Comparison of ENCODE assay signal across 21 cellular contexts in genomic region chr3:45187597-45188210, GRCh38. TPM values are rescaled to one million over a fixed set of nuclear protein-coding genes. Genes with fewer than 3 reads are reported as not detected.
A peak's percentile ranks its signal among the peaks of the same experiment; 100 is the strongest.
DNase-seq lines count a peak whose midpoint lies in the region; ATAC-seq and TF ChIP-seq lines count a peak whose summit lies in the region.
"Had no signal": no experiment of that assay in that cellular context is flagged by ENCODE, and none has a peak within 500 bp of the region (broad histone marks: within the 10 kb centered on the region; RNA-seq: fewer than 3 reads in every experiment).

No MANE protein-coding gene starts in this region.

- BruUV-seq in Calu3 (replicated peaks; lab: Mats Ljungman, UMichigan): no TSS peak

- ATAC-seq in foreskin keratinocyte (peak; percentile 58), HG02840 (IDR thresholded peaks at IDR 0.05; ENCODE audit: low FRiP score, unreplicated experiment) (no peak)
- ATAC-seq: HCT116, right cardiac atrium, T-helper 17 cell had no signal

- H3K4me3 ChIP-seq in WERI-Rb-1 (ENCODE audit: low read depth, low read length) (no peak overlapping the region), BE2C (ENCODE audit: low read depth, low read length) (no peak overlapping the region)
- H3K4me3 ChIP-seq: esophagus muscularis mucosa, SJSA1 had no signal

- H3K27ac ChIP-seq in WERI-Rb-1 (peak overlapping the region; percentile 76), foreskin keratinocyte (peak overlapping the region; percentile 65)
- H3K27ac ChIP-seq: esophagus muscularis mucosa, KMS-11, SJSA1 had no signal

- H3K4me1 Mint-ChIP-seq in Calu3 (ENCODE audit: low read depth, unreplicated experiment): peaks cover 12% of the 10 kb centered on the region

- intact Hi-C loops in Calu3 (cut with micrococcal nuclease; ENCODE audit: unreplicated experiment): no loop called here

- H3K36me3 Mint-ChIP-seq in Calu3 (ENCODE audit: insufficient read depth, unreplicated experiment): no peaks in the 10 kb centered on the region

- H3K4me3 Mint-ChIP-seq in Calu3 (ENCODE audit: low read depth, unreplicated experiment): no peak overlapping the region
- H3K4me3 Mint-ChIP-seq: activated T-cell treated with anti-CD3 and anti-CD28 coated beads, Interleukin-2, amount 50 U/mL, for 24 hours; T-helper 17 cell had no signal

- H3K9me3 ChIP-seq in WERI-Rb-1 (ENCODE audit: severe bottlenecking) (no peaks in the 10 kb centered on the region), BE2C (no peaks in the 10 kb centered on the region)
- H3K9me3 ChIP-seq: Caco-2, esophagus muscularis mucosa, SJSA1 had no signal

- TF ChIP-seq CTCF in WERI-Rb-1 (IDR thresholded peaks at IDR 0.05; ENCODE audit: low read depth, low read length) (no peak), foreskin keratinocyte (conservative IDR thresholded peaks at IDR 0.05) (no peak), BE2C (IDR thresholded peaks at IDR 0.05; ENCODE audit: low read depth, low read length) (no peak), Calu3 (IDR thresholded peaks at IDR 0.05; ENCODE audit: unreplicated experiment) (no peak)

- H3K36me3 ChIP-seq in WERI-Rb-1 (no peaks in the 10 kb centered on the region), BE2C (no peaks in the 10 kb centered on the region)
- H3K36me3 ChIP-seq: esophagus muscularis mucosa, SJSA1 had no signal

- H3K27me3 Mint-ChIP-seq in Calu3 (ENCODE audit: unreplicated experiment): no peaks in the 10 kb centered on the region

- H3K27me3 ChIP-seq in WERI-Rb-1 (ENCODE audit: insufficient read depth, low read depth, severe bottlenecking): no peaks in the 10 kb centered on the region
- no peaks in the 10 kb centered on the region for H3K27me3 ChIP-seq in foreskin keratinocyte
- no peaks in the 10 kb centered on the region for H3K27me3 ChIP-seq in BE2C
- H3K27me3 ChIP-seq: esophagus muscularis mucosa, SJSA1 had no signal

- peak; percentile 24 for DNase-seq in stimulated activated CD4-positive, alpha-beta T cell treated with anti-CD3 and anti-CD28 coated beads, Interleukin-1b, Interleukin-23, amount 100 ng/mL, for 48 hours
- DNase-seq in stimulated activated CD4-positive, alpha-beta T cell treated with anti-CD3 and anti-CD28 coated beads, Interleukin-12 subunit alpha, Interleukin-12 subunit beta, amount 100 ng/mL, for 4 hours: no peak
- DNase-seq in WERI-Rb-1: peak; percentile 24
- DNase-seq in foreskin keratinocyte: peak in 1 of 2 donors; percentile 78
- no peak for DNase-seq in hippocampal formation (lab: John Stamatoyannopoulos, UW)
- DNase-seq in BE2C: no peak
- DNase-seq in Calu3: no peak
- DNase-seq: activated T-cell treated with anti-CD3 and anti-CD28 coated beads, Interleukin-2, amount 50 U/mL, for 24 hours; Caco-2; central memory CD4-positive, alpha-beta T cell; NCI-H1105; NCI-H524; OCI-M1; right cardiac atrium; substantia nigra; T-helper 17 cell had no signal

- H3K9me3 Mint-ChIP-seq in Calu3 (ENCODE audit: low read depth, unreplicated experiment): no peaks in the 10 kb centered on the region
- H3K9me3 Mint-ChIP-seq: activated T-cell treated with anti-CD3 and anti-CD28 coated beads, Interleukin-2, amount 50 U/mL, for 24 hours had no signal

- H3K27ac Mint-ChIP-seq in Calu3 (ENCODE audit: unreplicated experiment): no peak overlapping the region
- H3K27ac Mint-ChIP-seq: activated T-cell treated with anti-CD3 and anti-CD28 coated beads, Interleukin-2, amount 50 U/mL, for 24 hours had no signal

- CTCF ChIA-PET in Calu3 (lab: Charles Lee): no interaction called here

- H3K4me1 ChIP-seq in foreskin keratinocyte: peaks cover 23% of the 10 kb centered on the region
- H3K4me1 ChIP-seq in BE2C: no peaks in the 10 kb centered on the region

RNA-seq across cellular contexts. Expression of gene TMEM158, which starts 38.4 kb away (rescaled TPM):
- 3.4 and 3.5 TPM in 2 replicates for total RNA-seq in foreskin keratinocyte
- 5.6 and 5.8 TPM in 2 replicates for polyA plus RNA-seq in foreskin keratinocyte
- polyA plus RNA-seq in BE2C (2012; ENCODE audit: insufficient read depth, insufficient read length, low read depth): not detected
- total RNA-seq in Calu3 (2022): 2.2 and 2.5 TPM in 2 replicates

RNA-seq across cellular contexts. Expression of gene CDCP1, which starts 41.5 kb away (rescaled TPM):
- total RNA-seq in foreskin keratinocyte: 147 and 163 TPM in 2 replicates
- polyA plus RNA-seq in foreskin keratinocyte: 61.3 and 62.2 TPM in 2 replicates
- polyA plus RNA-seq in BE2C (2012; ENCODE audit: insufficient read depth, insufficient read length, low read depth): not detected
- 66.4 and 66.9 TPM in 2 replicates for total RNA-seq in Calu3 (2022)

Comparison
In these comparisons a context has a peak if more than half of its experiments do, and no peak if none do; other contexts are left out.
1. DNase-seq: peak in stimulated activated CD4-positive, alpha-beta T cell treated with anti-CD3 and anti-CD28 coated beads, Interleukin-1b, Interleukin-23, amount 100 ng/mL, for 48 hours (single experiment) and WERI-Rb-1 (single experiment); none in stimulated activated CD4-positive, alpha-beta T cell treated with anti-CD3 and anti-CD28 coated beads, Interleukin-12 subunit alpha, Interleukin-12 subunit beta, amount 100 ng/mL, for 4 hours (single experiment), hippocampal formation (0 of 2), BE2C (single experiment) and Calu3 (single experiment).